In the genomic region with DNA sequence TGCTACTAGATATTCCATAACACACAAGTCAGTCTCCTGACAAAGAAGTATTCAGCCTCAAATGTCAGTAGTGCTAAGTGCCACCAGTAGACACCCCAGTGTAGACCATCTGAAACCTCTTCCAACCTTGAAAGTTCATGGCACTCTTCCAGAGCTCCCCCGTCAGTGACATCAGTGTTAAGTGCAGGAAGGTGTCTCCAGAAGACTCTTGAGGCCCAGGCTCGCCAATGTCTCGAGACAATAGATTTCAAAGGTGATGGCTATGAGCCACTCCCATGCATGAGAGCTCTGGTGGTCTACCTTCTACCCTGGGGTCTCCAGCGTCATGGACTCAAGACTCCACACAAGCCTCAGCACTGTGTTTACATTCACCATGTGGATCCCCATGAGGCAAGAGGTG, we compare ENCODE assay signal across 27 cellular contexts.
"Had no signal": no experiment of that assay in that cellular context is flagged by ENCODE, and none has a peak within 500 bp of the region (broad histone marks: within the 10 kb centered on the region; RNA-seq: fewer than 3 reads in every experiment).

No MANE protein-coding gene starts in this region.

- H3K4me1 Mint-ChIP-seq: mesothelial cell of epicardium had no signal

- H3K4me3 ChIP-seq: left lung, lower lobe of right lung, ovary, skin epidermis, tibial nerve, upper lobe of left lung, vagina had no signal

- H3K9me3 Mint-ChIP-seq: immature natural killer cell; mesothelial cell of epicardium; naive thymus-derived CD4-positive, alpha-beta T cell; natural killer cell treated with Interleukin-12 subunit alpha and Interleukin-12 subunit beta and Interleukin-15 and Interleukin-18, amount 100 ng/mL, for 72 hours; stimulated activated naive B cell treated with anti-CD40 and anti-IgM and Interleukin-4, amounts not matched to agents 10 μg/mL and 1 μg/mL and 100 μg/mL, for 72 hours; stimulated activated naive CD8-positive, alpha-beta T cell treated with anti-CD3 and anti-CD28 coated beads, Interleukin-15, Interleukin-2, amounts not matched to agents 100 ng/mL and 50 ng/mL, for 24 hours had no signal

- ATAC-seq: left colon; left lung; lower lobe of right lung; naive thymus-derived CD4-positive, alpha-beta T cell; natural killer cell treated with Interleukin-12 subunit alpha and Interleukin-12 subunit beta and Interleukin-15 and Interleukin-18, amount 100 ng/mL, for 72 hours; right cardiac atrium; sciatic nerve; stimulated activated naive B cell treated with anti-CD40 and anti-IgM and Interleukin-4, amounts not matched to agents 10 μg/mL and 1 μg/mL and 100 μg/mL, for 72 hours had no signal

- H3K36me3 ChIP-seq: left lung, lower lobe of right lung, ovary, tibial nerve, upper lobe of left lung, vagina had no signal

- H3K4me3 Mint-ChIP-seq: immature natural killer cell; mesothelial cell of epicardium; naive thymus-derived CD4-positive, alpha-beta T cell; natural killer cell treated with Interleukin-12 subunit alpha and Interleukin-12 subunit beta and Interleukin-15 and Interleukin-18, amount 100 ng/mL, for 72 hours; stimulated activated naive B cell treated with anti-CD40 and anti-IgM and Interleukin-4, amounts not matched to agents 10 μg/mL and 1 μg/mL and 100 μg/mL, for 72 hours; stimulated activated naive CD8-positive, alpha-beta T cell treated with anti-CD3 and anti-CD28 coated beads, Interleukin-15, Interleukin-2, amounts not matched to agents 100 ng/mL and 50 ng/mL, for 24 hours had no signal

- H3K9me3 ChIP-seq: left lung, lower lobe of right lung, ovary, tibial nerve, upper lobe of left lung, vagina had no signal

- DNase-seq: hypothalamus; immature natural killer cell; kidney; left colon; left lung; lower lobe of right lung; mammary epithelial cell; mesenchymal stem cell; naive thymus-derived CD4-positive, alpha-beta T cell; ovary; retina; right cardiac atrium; stimulated activated CD4-positive, alpha-beta T cell treated with anti-CD3 and anti-CD28 coated beads, Interleukin-12 subunit alpha, Interleukin-12 subunit beta, amount 100 ng/mL, for 4 hours; stimulated activated CD4-positive, alpha-beta T cell treated with anti-CD3 and anti-CD28 coated beads, Interleukin-15, amount 100 ng/mL, for 24 hours; stimulated activated CD4-positive, alpha-beta T cell treated with anti-CD3 and anti-CD28 coated beads, Interleukin-2, amount 100 ng/mL, for 24 hours; stimulated activated CD4-positive, alpha-beta T cell treated with anti-CD3 and anti-CD28 coated beads, Interleukin-4, amount 100 ng/mL, for 1 hour; stimulated activated naive B cell treated with anti-CD40 and anti-IgM and Interleukin-4, amounts not matched to agents 10 μg/mL and 1 μg/mL and 100 μg/mL, for 72 hours; substantia nigra; upper lobe of left lung had no signal

- H3K27ac ChIP-seq: left lung, lower lobe of right lung, ovary, skin epidermis, tibial nerve, upper lobe of left lung, vagina had no signal

- H3K27ac Mint-ChIP-seq: immature natural killer cell; mesothelial cell of epicardium; naive thymus-derived CD4-positive, alpha-beta T cell; natural killer cell treated with Interleukin-12 subunit alpha and Interleukin-12 subunit beta and Interleukin-15 and Interleukin-18, amount 100 ng/mL, for 72 hours; progenitor cell of endocrine pancreas; stimulated activated naive B cell treated with anti-CD40 and anti-IgM and Interleukin-4, amounts not matched to agents 10 μg/mL and 1 μg/mL and 100 μg/mL, for 72 hours; stimulated activated naive CD8-positive, alpha-beta T cell treated with anti-CD3 and anti-CD28 coated beads, Interleukin-15, Interleukin-2, amounts not matched to agents 100 ng/mL and 50 ng/mL, for 24 hours had no signal

- H3K36me3 Mint-ChIP-seq: immature natural killer cell; mesothelial cell of epicardium; naive thymus-derived CD4-positive, alpha-beta T cell; natural killer cell treated with Interleukin-12 subunit alpha and Interleukin-12 subunit beta and Interleukin-15 and Interleukin-18, amount 100 ng/mL, for 72 hours; stimulated activated naive B cell treated with anti-CD40 and anti-IgM and Interleukin-4, amounts not matched to agents 10 μg/mL and 1 μg/mL and 100 μg/mL, for 72 hours had no signal

- H3K27me3 ChIP-seq: ovary, vagina had no signal
